36 cellular contexts compared by ENCODE assay signal in the genomic region with DNA sequence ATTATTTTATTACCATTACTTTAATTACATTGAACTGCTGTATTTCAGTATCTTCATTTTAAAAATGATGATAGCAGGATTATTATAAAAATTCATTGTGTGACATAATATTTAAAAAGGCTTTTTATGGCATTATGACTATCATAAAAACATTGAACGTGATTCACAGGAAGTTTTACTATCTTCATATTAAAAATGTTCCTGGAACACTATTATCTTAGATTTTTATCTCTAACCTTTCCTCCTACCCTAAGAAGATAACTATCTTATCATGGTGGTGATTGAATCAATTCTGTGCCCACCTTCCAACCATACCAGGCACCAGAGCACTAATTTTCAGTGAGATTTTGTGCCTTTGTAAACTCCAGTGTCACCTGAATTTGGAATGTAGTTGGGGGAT. TPM values are rescaled to one million over a fixed set of nuclear protein-coding genes. Genes with fewer than 3 reads are reported as not detected.
"Had no signal": no experiment of that assay in that cellular context is flagged by ENCODE, and none has a peak within 500 bp of the region (broad histone marks: within the 10 kb centered on the region; RNA-seq: fewer than 3 reads in every experiment).

No MANE protein-coding gene starts in this region.

- H3K9me3 ChIP-seq: adrenal gland, ascending aorta, body of pancreas, breast epithelium had no signal

- ATAC-seq: activated naive CD4-positive, alpha-beta T cell treated with anti-CD3 and anti-CD28 coated beads, Interleukin-2, amount 50 U/mL, for 72 hours; activated naive CD8-positive, alpha-beta T cell treated with anti-CD3 and anti-CD28 coated beads, Interleukin-2, amount 50 U/mL, for 24 hours; activated T-cell treated with anti-CD3 and anti-CD28 coated beads, Interleukin-2, amount 50 U/mL, for 4 hours; activated T-cell treated with anti-CD3 and anti-CD28 coated beads, Interleukin-2, amount 50 U/mL, for 72 hours; activated T-helper 17 cell treated with anti-CD3 and anti-CD28 coated beads, Interleukin-2, amount 50 U/mL, for 72 hours; body of pancreas had no signal

- H3K27ac ChIP-seq: adrenal gland, ascending aorta, body of pancreas, brain microvascular endothelial cell, breast epithelium, cardiac muscle cell had no signal

- H3K4me3 ChIP-seq: adrenal gland, ascending aorta, body of pancreas, breast epithelium, cardiac muscle cell had no signal

- H3K4me1 ChIP-seq: adrenal gland, ascending aorta, body of pancreas, breast epithelium had no signal

- DNase-seq: activated effector memory CD4-positive, alpha-beta T cell treated with anti-CD3 and anti-CD28 coated beads, Interleukin-2, amount 50 U/mL, for 16 hours; activated effector memory CD4-positive, alpha-beta T cell treated with Interleukin-2 at 50 U/mL for 16 hours; activated gamma-delta T cell; activated gamma-delta T cell treated with Interleukin-2 at 50 U/mL for 16 hours; activated naive CD4-positive, alpha-beta T cell; activated naive CD4-positive, alpha-beta T cell treated with anti-CD3 and anti-CD28 coated beads for 36 hours; activated naive CD4-positive, alpha-beta T cell treated with anti-CD3 and anti-CD28 coated beads, Interleukin-2, amount 10 ng/mL, durations not matched to agents 7 days and 5 days; activated naive CD4-positive, alpha-beta T cell treated with anti-CD3 and anti-CD28 coated beads, Interleukin-2, amount 50 U/mL, for 16 hours; activated naive CD4-positive, alpha-beta T cell treated with Interleukin-2 at 50 U/mL for 16 hours; activated naive CD8-positive, alpha-beta T cell treated with anti-CD3 and anti-CD28 coated beads for 36 hours; activated naive CD8-positive, alpha-beta T cell treated with anti-CD3 and anti-CD28 coated beads, Interleukin-2, amount 10 ng/mL, durations not matched to agents 7 days and 5 days; activated naive CD8-positive, alpha-beta T cell treated with anti-CD3 and anti-CD28 coated beads, Interleukin-2, amount 50 U/mL, for 24 hours; activated T-cell treated with anti-CD3 and anti-CD28 coated beads, Interleukin-2, amount 50 U/mL, for 1 hour; activated T-cell treated with anti-CD3 and anti-CD28 coated beads, Interleukin-2, amount 50 U/mL, for 24 hours; activated T-cell treated with anti-CD3 and anti-CD28 coated beads, Interleukin-2, amount 50 U/mL, for 4 hours; activated T-cell treated with anti-CD3 and anti-CD28 coated beads, Interleukin-2, amount 50 U/mL, for 48 hours; activated T-cell treated with anti-CD3 and anti-CD28 coated beads, Interleukin-2, amount 50 U/mL, for 72 hours; adrenal gland; amniotic stem cell; amygdala; anterior cingulate cortex; aorta; body of pancreas; brain microvascular endothelial cell; caudate nucleus; central memory CD4-positive, alpha-beta T cell; cerebellar nuclear complex had no signal

- H3K36me3 ChIP-seq: adrenal gland, ascending aorta, brain microvascular endothelial cell, breast epithelium, cardiac muscle cell had no signal

RNA-seq across cellular contexts. Expression of gene LRRC9, which starts 16.2 kb away (rescaled TPM):
- total RNA-seq: activated naive CD4-positive, alpha-beta T cell treated with anti-CD3 and anti-CD28 coated beads for 36 hours; activated naive CD8-positive, alpha-beta T cell treated with anti-CD3 and anti-CD28 coated beads, Interleukin-2, amount 10 ng/mL, durations not matched to agents 7 days and 5 days; activated T-cell treated with anti-CD3 and anti-CD28 coated beads, Interleukin-2, amount 50 U/mL, for 4 hours; activated T-cell treated with anti-CD3 and anti-CD28 coated beads, Interleukin-2, amount 50 U/mL, for 72 hours; activated T-helper 1 cell treated with anti-CD3 and anti-CD28 coated beads, Interleukin-12 subunit alpha, Interleukin-12 subunit beta, Interleukin-2, Interleukin-4 antibody, amounts not matched to agents 30 ng/mL and 10 ng/mL and 1 ng/mL, durations not matched to agents 14 hours and 24 hours and 36 hours; activated T-helper 17 cell treated with anti-CD3 and anti-CD28 coated beads, Interleukin-2, amount 50 U/mL, for 72 hours; activated T-helper 2 cell treated with anti-CD3 and anti-CD28 coated beads, Interferon-gamma antibody, Interleukin-2, Interleukin-4, amounts not matched to agents 10 μg/mL and 5 μg/mL and 100 μg/mL, durations not matched to agents 14 hours and 24 hours and 36 hours; aorta; ascending aorta; body of pancreas; bronchial epithelial cell; chondrocyte had no signal
